Comparison of ENCODE assay signal across 21 cellular contexts in the genomic region with DNA sequence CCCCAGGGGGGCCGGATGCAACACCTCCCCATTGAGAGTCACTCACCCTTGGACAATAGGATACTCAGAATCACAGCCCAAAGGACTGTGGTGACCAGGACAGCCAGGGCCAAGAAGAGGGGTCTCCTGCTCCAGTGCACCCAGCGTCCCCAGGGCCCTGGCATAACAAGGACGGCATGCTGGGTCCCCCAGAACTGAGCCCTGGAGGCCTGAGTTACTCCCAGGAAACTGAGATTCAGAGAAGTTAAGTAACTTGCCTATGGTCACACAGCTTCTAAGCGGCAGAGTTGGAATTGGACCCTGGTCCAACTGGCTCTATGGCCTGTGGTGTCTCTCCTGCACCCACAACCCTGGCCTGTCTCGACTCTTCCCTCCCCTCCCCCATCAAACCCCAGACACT. TPM values are rescaled to one million over a fixed set of nuclear protein-coding genes. Genes with fewer than 3 reads are reported as not detected.
DNase-seq lines count a peak whose midpoint lies in the region; ATAC-seq lines count a peak whose summit lies in the region.
"Had no signal": no experiment of that assay in that cellular context is flagged by ENCODE, and none has a peak within 500 bp of the region (broad histone marks: within the 10 kb centered on the region; RNA-seq: fewer than 3 reads in every experiment).

No MANE protein-coding gene starts in this region.

- no peaks in the 10 kb centered on the region for H3K9me3 Mint-ChIP-seq in dendritic cell treated with granulocyte-macrophage colony-stimulating factor and Interleukin-4, amounts not matched to agents 40 ng/mL and 50 ng/mL, for 4 days
- peaks cover 0 to 5% (median 0%) of the 10 kb centered on the region in 7 donors for H3K9me3 Mint-ChIP-seq in naive B cell
- H3K9me3 Mint-ChIP-seq: CD4-positive, alpha-beta T cell; HFFc6 had no signal

- peaks cover 65% of the 10 kb centered on the region for H3K36me3 Mint-ChIP-seq in dendritic cell treated with granulocyte-macrophage colony-stimulating factor and Interleukin-4, amounts not matched to agents 40 ng/mL and 50 ng/mL, for 4 days (ENCODE audit: low read depth)
- H3K36me3 Mint-ChIP-seq in naive B cell, result peaks cover 0 to 7% of the 10 kb centered on the region in 2 donors

- intact Hi-C loops in dendritic cell treated with granulocyte-macrophage colony-stimulating factor and Interleukin-4, amounts not matched to agents 40 ng/mL and 50 ng/mL, for 4 days (cut with micrococcal nuclease), result loop anchor here (5.0 kb wide), 1 partner anchor 34 kb away; no protein-coding TSS in a partner anchor
- intact Hi-C loops in Right ventricle myocardium inferior (cut with DNase I), result no loop called here

- ATAC-seq in naive B cell (ENCODE audit: low read depth in 2 of 2) (no peak), Right ventricle myocardium inferior (no peak)

- DNase-seq in naive B cell (no peak), HK-2 (ENCODE audit: unreplicated experiment) (no peak), Right ventricle myocardium inferior (ENCODE audit: missing footprints) (no peak)
- DNase-seq: CD4-positive, alpha-beta T cell; COR-L47; DMS 273 treated with DMSO at 0.1 percent for 48 hours; DMS79 treated with DMSO at 0.1 percent for 48 hours; HFFc6; KBM-7; MM.1S; NCI-H1048; NCI-H1417 treated with DMSO at 0.1 percent for 48 hours; NCI-H187; NCI-H446; NCI-H526; Peyer's patch; SJCRH30 had no signal

- H3K4me3 Mint-ChIP-seq in dendritic cell treated with granulocyte-macrophage colony-stimulating factor and Interleukin-4, amounts not matched to agents 40 ng/mL and 50 ng/mL, for 4 days, result peak overlapping the region; percentile 78
- H3K4me3 Mint-ChIP-seq in naive B cell, result peak overlapping the region in 5 of 8 donors; percentile 23 to 84 (median 37)
- H3K4me3 Mint-ChIP-seq: CD4-positive, alpha-beta T cell; HFFc6 had no signal

- peaks cover 88% of the 10 kb centered on the region for H3K4me1 Mint-ChIP-seq in dendritic cell treated with granulocyte-macrophage colony-stimulating factor and Interleukin-4, amounts not matched to agents 40 ng/mL and 50 ng/mL, for 4 days (ENCODE audit: low read depth)
- peaks cover 37 to 51% (median 50%) of the 10 kb centered on the region in 3 donors for H3K4me1 Mint-ChIP-seq in naive B cell

- H3K27ac Mint-ChIP-seq in dendritic cell treated with granulocyte-macrophage colony-stimulating factor and Interleukin-4, amounts not matched to agents 40 ng/mL and 50 ng/mL, for 4 days, result peak overlapping the region; percentile 90
- H3K27ac Mint-ChIP-seq in naive B cell, result peak overlapping the region in 1 of 6 donors; percentile 38
- H3K27ac Mint-ChIP-seq: CD4-positive, alpha-beta T cell; HFFc6 had no signal

- H3K27me3 Mint-ChIP-seq in dendritic cell treated with granulocyte-macrophage colony-stimulating factor and Interleukin-4, amounts not matched to agents 40 ng/mL and 50 ng/mL, for 4 days, result no peaks in the 10 kb centered on the region
- H3K27me3 Mint-ChIP-seq in naive B cell, result peaks cover 10 to 40% (median 33%) of the 10 kb centered on the region in 3 donors

RNA-seq across cellular contexts. Expression of gene CLEC4G, which starts 0.3 kb away (rescaled TPM):
- 1 to 10 TPM; 1.4 to 3.2 (median 1.8) TPM for polyA plus RNA-seq in naive B cell (ENCODE audit: low read depth in 6 of 6)
- 2.2 TPM for total RNA-seq in Right ventricle myocardium inferior
- total RNA-seq: A673; CD4-positive, alpha-beta T cell; H7; HFFc6; OCI-LY7; SJCRH30 had no signal

RNA-seq across cellular contexts. Expression of gene CD209, which starts 15.7 kb away (rescaled TPM):
- not detected for polyA plus RNA-seq in naive B cell (ENCODE audit: low read depth in 6 of 6)
- total RNA-seq in Right ventricle myocardium inferior, result 15.6 TPM
- total RNA-seq: A673; CD4-positive, alpha-beta T cell; H7; HFFc6; OCI-LY7; SJCRH30 had no signal

RNA-seq across cellular contexts. Expression of gene FCER2, which starts 29.7 kb away (rescaled TPM):
- 100 to 1,000 TPM; 613 to 938 (median 691) TPM for polyA plus RNA-seq in naive B cell (ENCODE audit: low read depth in 6 of 6)
- 0.30 TPM for total RNA-seq in Right ventricle myocardium inferior
- total RNA-seq: A673; CD4-positive, alpha-beta T cell; H7; HFFc6; SJCRH30 had no signal

RNA-seq across cellular contexts. Expression of gene CLEC4M, which starts 31.4 kb away (rescaled TPM):
- polyA plus RNA-seq in naive B cell (ENCODE audit: low read depth in 6 of 6), result under 1 TPM in 3 of 6 donors, not detected in 3; 0.17 to 0.41 (median 0.21) TPM
- total RNA-seq in Right ventricle myocardium inferior, result not detected
- total RNA-seq: A673; CD4-positive, alpha-beta T cell; H7; HFFc6; OCI-LY7; Peyer's patch; SJCRH30 had no signal

RNA-seq across cellular contexts. Expression of gene TRAPPC5, which starts 51.0 kb away (rescaled TPM):
- polyA plus RNA-seq in naive B cell (ENCODE audit: low read depth in 6 of 6), result 100 to 1,000 TPM; 171 to 260 (median 224) TPM
- 139 TPM for total RNA-seq in Right ventricle myocardium inferior
